Comparison of ENCODE assay signal across 8 cellular contexts in the genomic region with DNA sequence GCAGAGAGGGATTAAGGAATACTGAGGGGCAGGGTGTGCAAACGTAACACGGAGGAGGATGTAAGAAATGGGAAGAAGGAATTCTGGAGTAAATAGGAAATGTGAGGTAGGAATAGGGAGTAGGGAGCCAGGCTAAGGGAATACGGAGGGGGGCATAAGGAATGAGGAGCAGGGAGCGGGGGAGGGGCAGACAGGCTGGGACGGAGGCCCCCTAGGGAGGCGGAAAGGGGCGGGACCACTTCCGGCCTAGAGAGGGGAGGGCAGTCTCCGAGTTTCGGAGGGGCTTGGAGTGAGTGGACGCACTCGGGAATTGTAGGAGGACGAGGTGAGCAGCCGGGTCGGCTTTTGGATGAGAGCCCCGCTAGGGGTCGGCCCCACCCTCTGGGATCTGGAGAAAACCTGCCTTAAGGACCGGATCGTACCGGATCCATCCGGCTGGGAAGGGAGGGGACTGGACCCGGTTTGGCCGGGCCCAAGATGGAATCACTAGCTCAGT. TPM values are rescaled to one million over a fixed set of nuclear protein-coding genes. Genes with fewer than 3 reads are reported as not detected.
A peak's percentile ranks its signal among the peaks of the same experiment; 100 is the strongest.
DNase-seq lines count a peak whose midpoint lies in the region; ATAC-seq and TF ChIP-seq lines count a peak whose summit lies in the region.

No MANE protein-coding gene starts in this region.

- no peaks in the 10 kb centered on the region for H3K9me3 ChIP-seq in endodermal cell (ENCODE audit: control insufficient read depth, low read length)

- H3K9me3 Mint-ChIP-seq in endodermal cell, result peaks cover 71% of the 10 kb centered on the region

- DNase-seq in GM13976 (ENCODE audit: low spot score) (peak; percentile 52), HFF-Myc (ENCODE audit: extremely low read depth, low read depth) (peak; percentile 5), NCI-H146 (lab: John Stamatoyannopoulos, UW) (peak; percentile 79), endodermal cell (peak; percentile 89), middle frontal gyrus (ENCODE audit: extremely low spot score, low spot score) (peak; percentile 31)
- peak; percentile 4 to 8 for DNase-seq in activated CD4-positive, alpha-beta T cell treated with anti-CD3 and anti-CD28 coated beads, Interleukin-2, amount 50 U/mL, for 24 hours (ENCODE audit: low read depth in 1 of 2, low spot score in 1 of 2)
- DNase-seq in stimulated activated naive CD8-positive, alpha-beta T cell treated with anti-CD3 and anti-CD28 coated beads, Interleukin-15, Interleukin-2, amounts not matched to agents 100 U/mL and 50 U/mL, for 24 hours, result peak; percentile 58

- peak overlapping the region; percentile 91 for H3K4me3 Mint-ChIP-seq in endodermal cell

- WGBS in endodermal cell (ENCODE audit: insufficient coverage in 1 of 2, insufficient read length in 1 of 2), 2 experiments, result 0% methylated on average over 22 of the region's 23 CpGs; no CpG with 5 or more reads in 1 of the 2 experiments

- peaks cover 34% of the 10 kb centered on the region for H3K36me3 ChIP-seq in endodermal cell (ENCODE audit: control insufficient read depth, insufficient read depth, low read length)

- H3K27ac Mint-ChIP-seq in endodermal cell, result peak overlapping the region; percentile 97

- H3K4me1 Mint-ChIP-seq in endodermal cell, result peaks cover 12% of the 10 kb centered on the region

- H3K36me3 Mint-ChIP-seq in endodermal cell (ENCODE audit: low read depth), result peaks cover 31% of the 10 kb centered on the region

- H3K27me3 ChIP-seq in endodermal cell (ENCODE audit: control insufficient read depth, insufficient read depth, low read length, poor library complexity, severe bottlenecking), result no peaks in the 10 kb centered on the region

- H3K4me1 ChIP-seq in endodermal cell (ENCODE audit: control insufficient read depth, insufficient read depth, low read length), result no peaks in the 10 kb centered on the region

- TF ChIP-seq CTCF in GM13976 (IDR thresholded peaks at IDR 0.05; ENCODE audit: borderline replicate concordance, control extremely low read depth, extremely low read depth, insufficient read depth, missing control alignments) (no peak), HFF-Myc (IDR thresholded peaks at IDR 0.05; ENCODE audit: low read depth, low read length, missing control alignments) (no peak), endodermal cell (conservative IDR thresholded peaks at IDR 0.05) (no peak)

- in situ Hi-C loops in GM13976 (cut with MboI; ENCODE audit: low sequenced_read_pairs, unreplicated experiment), result no loop called here

- peak overlapping the region; percentile 75 for H3K9ac ChIP-seq in endodermal cell (ENCODE audit: extremely low read depth, low read length, poor library complexity, severe bottlenecking)

- peak overlapping the region; percentile 65 for H3K4me3 ChIP-seq in HFF-Myc (replicated peaks; ENCODE audit: low read depth, low read length)
- peak overlapping the region; percentile 97 for H3K4me3 ChIP-seq in endodermal cell (ENCODE audit: low read length)

- peak; percentile 38 for ATAC-seq in stimulated activated naive CD8-positive, alpha-beta T cell treated with anti-CD3 and anti-CD28 coated beads, Interleukin-15, Interleukin-2, amounts not matched to agents 100 U/mL and 50 U/mL, for 24 hours
- no peak for ATAC-seq in HG03039 (IDR thresholded peaks at IDR 0.05; ENCODE audit: unreplicated experiment)

- peak overlapping the region; percentile 93 for H3K27ac ChIP-seq in endodermal cell (ENCODE audit: low read depth, low read length)

- no peaks in the 10 kb centered on the region for H3K27me3 Mint-ChIP-seq in endodermal cell (ENCODE audit: insufficient read depth)

RNA-seq across cellular contexts. Expression of gene MAGED2, which starts 0.6 kb away (rescaled TPM):
- total RNA-seq in endodermal cell, result 100 to 1,000 TPM; 261 to 273 TPM
- 355 TPM for polyA plus RNA-seq in endodermal cell (2013, experiment 1 of 2)
- polyA plus RNA-seq in endodermal cell (2013, experiment 2 of 2), result 364 TPM

RNA-seq across cellular contexts. Expression of gene ITIH6, which starts 10.1 kb away (rescaled TPM):
- not detected for total RNA-seq in endodermal cell
- not detected for polyA plus RNA-seq in endodermal cell (2013, experiment 1 of 2)
- not detected for polyA plus RNA-seq in endodermal cell (2013, experiment 2 of 2)

Comparison
In these comparisons a context has a peak if more than half of its experiments do, and no peak if none do; other contexts are left out.
1. DNase-seq: peak in every context shown above with its lines; median percentile 89 in endodermal cell; 79 in NCI-H146; 58 in stimulated activated naive CD8-positive, alpha-beta T cell treated with anti-CD3 and anti-CD28 coated beads, Interleukin-15, Interleukin-2, amounts not matched to agents 100 U/mL and 50 U/mL, for 24 hours; 52 in GM13976; 31 in middle frontal gyrus; 6 in activated CD4-positive, alpha-beta T cell treated with anti-CD3 and anti-CD28 coated beads, Interleukin-2, amount 50 U/mL, for 24 hours; 5 in HFF-Myc.